Comparison of ENCODE assay signal across 8 cellular contexts in the genomic region with DNA sequence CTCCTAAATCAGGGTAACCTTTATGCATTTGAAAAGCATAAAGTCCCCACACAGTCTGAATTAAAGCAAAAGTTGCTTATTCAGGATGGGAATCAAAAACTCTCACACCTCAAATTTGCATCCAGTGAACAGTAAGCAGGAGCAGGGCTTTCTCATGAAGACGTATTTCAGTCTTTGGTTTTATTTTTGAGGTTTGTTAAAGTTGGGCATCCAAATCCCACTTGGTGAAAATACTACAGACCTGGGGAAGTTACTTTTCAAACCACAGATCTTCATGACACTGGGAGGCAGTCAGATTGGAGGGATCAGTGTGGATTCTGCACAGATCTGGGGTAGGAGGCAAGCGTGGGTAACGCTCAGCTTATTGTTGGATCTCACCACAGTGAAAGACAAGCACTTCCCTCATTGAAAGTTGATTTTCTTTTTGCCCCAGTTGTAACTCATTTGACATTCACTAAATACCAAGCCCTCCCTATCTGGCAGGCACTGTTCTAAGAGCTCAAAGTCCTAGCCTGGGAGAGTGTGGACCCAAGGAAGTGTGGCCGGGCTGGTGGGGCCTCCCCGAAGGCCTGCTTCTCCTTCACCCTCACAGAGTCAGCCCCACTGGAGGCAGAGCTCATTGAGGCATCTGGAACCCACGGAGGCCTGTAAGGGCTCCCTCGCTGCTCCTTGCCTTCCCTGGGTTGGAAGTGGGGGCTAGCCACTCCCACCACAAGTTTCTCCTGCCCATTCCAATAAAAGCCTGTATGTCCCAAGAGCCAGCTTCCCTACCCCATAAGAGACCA. TPM values are rescaled to one million over a fixed set of nuclear protein-coding genes. Genes with fewer than 3 reads are reported as not detected.
DNase-seq lines count a peak whose midpoint lies in the region; ATAC-seq and TF ChIP-seq lines count a peak whose summit lies in the region.

No MANE protein-coding gene starts in this region.

- H3K36me3 Mint-ChIP-seq in mesothelial cell of epicardium, result peaks cover 6% of the 10 kb centered on the region

- peak overlapping the region; percentile 92 for H3K27ac ChIP-seq in caudate nucleus (ENCODE audit: low read depth, low read length)
- H3K27ac ChIP-seq in vagina, result peak overlapping the region; percentile 96

- H3K4me1 Mint-ChIP-seq in mesothelial cell of epicardium, result peaks cover 6% of the 10 kb centered on the region

- H3K4me3 ChIP-seq in vagina, result peak overlapping the region; percentile 43 to 45

- no peak for TF ChIP-seq POLR2A in vagina (IDR thresholded peaks at IDR 0.05)

- DNase-seq in Right ventricle myocardium inferior (ENCODE audit: missing footprints) (peak; percentile 70), cardiac septum (ENCODE audit: low spot score) (no peak), caudate nucleus (lab: John Stamatoyannopoulos, UW) (peak in 6 of 61 donors; percentile 9 to 52 (median 22)), mesothelial cell of epicardium (ENCODE audit: low spot score in 2 of 2, unreplicated experiment in 2 of 2) (no peak), vagina (ENCODE audit: extremely low spot score in 2 of 2) (no peak), mesenteric fat pad (ENCODE audit: low spot score) (no peak), DMS 273 treated with DMSO at 0.1 percent for 48 hours (lab: John Stamatoyannopoulos, UW) (no peak), NCI-H128 (lab: John Stamatoyannopoulos, UW; ENCODE audit: unreplicated experiment) (no peak)

- H3K27me3 ChIP-seq in vagina, result no peaks in the 10 kb centered on the region

- peak overlapping the region; percentile 14 for H3K27ac Mint-ChIP-seq in mesothelial cell of epicardium

- H3K36me3 ChIP-seq in vagina, result no peaks in the 10 kb centered on the region

- no peaks in the 10 kb centered on the region for H3K9me3 Mint-ChIP-seq in mesothelial cell of epicardium

- no peaks in the 10 kb centered on the region for H3K9me3 ChIP-seq in vagina

- ATAC-seq in Right ventricle myocardium inferior, result peak; percentile 23

- H3K4me3 Mint-ChIP-seq in mesothelial cell of epicardium, result peak overlapping the region; percentile 43

- H3K27me3 Mint-ChIP-seq in mesothelial cell of epicardium (ENCODE audit: low read depth), result no peaks in the 10 kb centered on the region

- intact Hi-C loops in Right ventricle myocardium inferior (cut with DNase I) (no loop called here), cardiac septum (cut with DNase I) (no loop called here), vagina (cut with DNase I) (no loop called here)

- H3K4me1 ChIP-seq in vagina, result peaks cover 29% of the 10 kb centered on the region

- TF ChIP-seq CTCF in mesothelial cell of epicardium (IDR thresholded peaks at IDR 0.05; ENCODE audit: unreplicated experiment) (no peak), vagina (IDR thresholded peaks at IDR 0.05) (no peak)

RNA-seq across cellular contexts. Expression of a gene that starts 0.8 kb away (rescaled TPM):
- total RNA-seq in Right ventricle myocardium inferior (1.8 TPM), cardiac septum (3.9 TPM), mesothelial cell of epicardium (1.7 to 3.4 TPM (median 1.9 TPM) in 3 replicates), vagina (15.7 TPM), mesenteric fat pad (16.2 TPM)

RNA-seq across cellular contexts. Expression of a gene that starts 16.9 kb away (rescaled TPM):
- total RNA-seq in Right ventricle myocardium inferior, result 12.0 TPM
- total RNA-seq in cardiac septum, result 8.7 TPM
- total RNA-seq in mesothelial cell of epicardium, result 33.0 to 34.5 TPM (median 33.0 TPM) in 3 replicates
- 18.4 TPM for total RNA-seq in vagina
- total RNA-seq in mesenteric fat pad, result 23.3 TPM
